ENCODE assay signal across 1 cellular context in genomic region chr18:73264562-73264921, GRCh38.
TF ChIP-seq lines count a peak whose summit lies in the region.

No MANE protein-coding gene starts in this region.

TF ChIP-seq in HepG2, 621 proteins besides CTCF, POLR2A, EP300 and RAD21 (continued from another document):
- no peak for TF ChIP-seq FOXA1 (IDR thresholded peaks at IDR 0.05)
- TF ChIP-seq FOXA1 (CRISPR knock-in tag; IDR thresholded peaks at IDR 0.05) = no peak
